Comparison of ENCODE assay signal across 1 cellular context in the genomic region with DNA sequence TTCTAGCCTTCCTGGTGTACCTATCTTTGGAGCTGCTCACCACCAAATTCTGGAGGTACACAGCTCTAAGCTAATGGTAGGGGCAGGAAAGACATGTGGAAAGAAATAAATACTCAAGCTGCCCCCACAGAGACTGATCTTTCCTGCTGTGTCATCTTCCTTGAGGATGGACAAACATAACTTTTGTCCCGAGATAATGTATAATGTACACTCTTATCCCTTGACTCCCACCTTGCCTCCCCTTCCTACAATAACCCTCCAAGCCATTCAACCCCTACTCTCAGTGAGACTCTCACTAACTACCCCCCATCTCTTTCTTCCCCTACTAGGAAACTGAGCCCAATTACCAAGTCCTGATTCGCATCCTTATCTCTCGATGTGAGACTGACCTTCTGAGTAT.
TF ChIP-seq lines count a peak whose summit lies in the region.

No MANE protein-coding gene starts in this region.

TF ChIP-seq in WTC11, 78 proteins besides CTCF, POLR2A, EP300 and RAD21:
- TF ChIP-seq, protein P1, sequence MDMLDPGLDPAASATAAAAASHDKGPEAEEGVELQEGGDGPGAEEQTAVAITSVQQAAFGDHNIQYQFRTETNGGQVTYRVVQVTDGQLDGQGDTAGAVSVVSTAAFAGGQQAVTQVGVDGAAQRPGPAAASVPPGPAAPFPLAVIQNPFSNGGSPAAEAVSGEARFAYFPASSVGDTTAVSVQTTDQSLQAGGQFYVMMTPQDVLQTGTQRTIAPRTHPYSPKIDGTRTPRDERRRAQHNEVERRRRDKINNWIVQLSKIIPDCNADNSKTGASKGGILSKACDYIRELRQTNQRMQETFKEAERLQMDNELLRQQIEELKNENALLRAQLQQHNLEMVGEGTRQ (CRISPR knock-in tag; IDR thresholded peaks at IDR 0.05) = no peak
- TF ChIP-seq TP53 (CRISPR knock-in tag; IDR thresholded peaks at IDR 0.05) (no peak), ZNF671 (CRISPR knock-in tag; IDR thresholded peaks at IDR 0.05) (no peak)
- TF ChIP-seq, protein P2, sequence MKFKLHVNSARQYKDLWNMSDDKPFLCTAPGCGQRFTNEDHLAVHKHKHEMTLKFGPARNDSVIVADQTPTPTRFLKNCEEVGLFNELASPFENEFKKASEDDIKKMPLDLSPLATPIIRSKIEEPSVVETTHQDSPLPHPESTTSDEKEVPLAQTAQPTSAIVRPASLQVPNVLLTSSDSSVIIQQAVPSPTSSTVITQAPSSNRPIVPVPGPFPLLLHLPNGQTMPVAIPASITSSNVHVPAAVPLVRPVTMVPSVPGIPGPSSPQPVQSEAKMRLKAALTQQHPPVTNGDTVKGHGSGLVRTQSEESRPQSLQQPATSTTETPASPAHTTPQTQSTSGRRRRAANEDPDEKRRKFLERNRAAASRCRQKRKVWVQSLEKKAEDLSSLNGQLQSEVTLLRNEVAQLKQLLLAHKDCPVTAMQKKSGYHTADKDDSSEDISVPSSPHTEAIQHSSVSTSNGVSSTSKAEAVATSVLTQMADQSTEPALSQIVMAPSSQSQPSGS (CRISPR knock-in tag; IDR thresholded peaks at IDR 0.05; ENCODE audit: borderline replicate concordance, low read depth) = no peak
- TF ChIP-seq, protein P3, sequence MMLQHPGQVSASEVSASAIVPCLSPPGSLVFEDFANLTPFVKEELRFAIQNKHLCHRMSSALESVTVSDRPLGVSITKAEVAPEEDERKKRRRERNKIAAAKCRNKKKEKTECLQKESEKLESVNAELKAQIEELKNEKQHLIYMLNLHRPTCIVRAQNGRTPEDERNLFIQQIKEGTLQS (CRISPR knock-in tag; conservative IDR thresholded peaks at IDR 0.05) = no peak
- TF ChIP-seq, protein P4, sequence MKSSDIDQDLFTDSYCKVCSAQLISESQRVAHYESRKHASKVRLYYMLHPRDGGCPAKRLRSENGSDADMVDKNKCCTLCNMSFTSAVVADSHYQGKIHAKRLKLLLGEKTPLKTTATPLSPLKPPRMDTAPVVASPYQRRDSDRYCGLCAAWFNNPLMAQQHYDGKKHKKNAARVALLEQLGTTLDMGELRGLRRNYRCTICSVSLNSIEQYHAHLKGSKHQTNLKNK (CRISPR knock-in tag; IDR thresholded peaks at IDR 0.05) = no peak
- TF ChIP-seq, protein P5, sequence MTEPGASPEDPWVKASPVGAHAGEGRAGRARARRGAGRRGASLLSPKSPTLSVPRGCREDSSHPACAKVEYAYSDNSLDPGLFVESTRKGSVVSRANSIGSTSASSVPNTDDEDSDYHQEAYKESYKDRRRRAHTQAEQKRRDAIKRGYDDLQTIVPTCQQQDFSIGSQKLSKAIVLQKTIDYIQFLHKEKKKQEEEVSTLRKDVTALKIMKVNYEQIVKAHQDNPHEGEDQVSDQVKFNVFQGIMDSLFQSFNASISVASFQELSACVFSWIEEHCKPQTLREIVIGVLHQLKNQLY (CRISPR knock-in tag; IDR thresholded peaks at IDR 0.05) = no peak
- TF ChIP-seq, protein P6, sequence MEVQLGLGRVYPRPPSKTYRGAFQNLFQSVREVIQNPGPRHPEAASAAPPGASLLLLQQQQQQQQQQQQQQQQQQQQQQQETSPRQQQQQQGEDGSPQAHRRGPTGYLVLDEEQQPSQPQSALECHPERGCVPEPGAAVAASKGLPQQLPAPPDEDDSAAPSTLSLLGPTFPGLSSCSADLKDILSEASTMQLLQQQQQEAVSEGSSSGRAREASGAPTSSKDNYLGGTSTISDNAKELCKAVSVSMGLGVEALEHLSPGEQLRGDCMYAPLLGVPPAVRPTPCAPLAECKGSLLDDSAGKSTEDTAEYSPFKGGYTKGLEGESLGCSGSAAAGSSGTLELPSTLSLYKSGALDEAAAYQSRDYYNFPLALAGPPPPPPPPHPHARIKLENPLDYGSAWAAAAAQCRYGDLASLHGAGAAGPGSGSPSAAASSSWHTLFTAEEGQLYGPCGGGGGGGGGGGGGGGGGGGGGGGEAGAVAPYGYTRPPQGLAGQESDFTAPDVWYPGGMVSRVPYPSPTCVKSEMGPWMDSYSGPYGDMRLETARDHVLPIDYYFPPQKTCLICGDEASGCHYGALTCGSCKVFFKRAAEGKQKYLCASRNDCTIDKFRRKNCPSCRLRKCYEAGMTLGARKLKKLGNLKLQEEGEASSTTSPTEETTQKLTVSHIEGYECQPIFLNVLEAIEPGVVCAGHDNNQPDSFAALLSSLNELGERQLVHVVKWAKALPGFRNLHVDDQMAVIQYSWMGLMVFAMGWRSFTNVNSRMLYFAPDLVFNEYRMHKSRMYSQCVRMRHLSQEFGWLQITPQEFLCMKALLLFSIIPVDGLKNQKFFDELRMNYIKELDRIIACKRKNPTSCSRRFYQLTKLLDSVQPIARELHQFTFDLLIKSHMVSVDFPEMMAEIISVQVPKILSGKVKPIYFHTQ (CRISPR knock-in tag; IDR thresholded peaks at IDR 0.05) = no peak
